In the genomic region with DNA sequence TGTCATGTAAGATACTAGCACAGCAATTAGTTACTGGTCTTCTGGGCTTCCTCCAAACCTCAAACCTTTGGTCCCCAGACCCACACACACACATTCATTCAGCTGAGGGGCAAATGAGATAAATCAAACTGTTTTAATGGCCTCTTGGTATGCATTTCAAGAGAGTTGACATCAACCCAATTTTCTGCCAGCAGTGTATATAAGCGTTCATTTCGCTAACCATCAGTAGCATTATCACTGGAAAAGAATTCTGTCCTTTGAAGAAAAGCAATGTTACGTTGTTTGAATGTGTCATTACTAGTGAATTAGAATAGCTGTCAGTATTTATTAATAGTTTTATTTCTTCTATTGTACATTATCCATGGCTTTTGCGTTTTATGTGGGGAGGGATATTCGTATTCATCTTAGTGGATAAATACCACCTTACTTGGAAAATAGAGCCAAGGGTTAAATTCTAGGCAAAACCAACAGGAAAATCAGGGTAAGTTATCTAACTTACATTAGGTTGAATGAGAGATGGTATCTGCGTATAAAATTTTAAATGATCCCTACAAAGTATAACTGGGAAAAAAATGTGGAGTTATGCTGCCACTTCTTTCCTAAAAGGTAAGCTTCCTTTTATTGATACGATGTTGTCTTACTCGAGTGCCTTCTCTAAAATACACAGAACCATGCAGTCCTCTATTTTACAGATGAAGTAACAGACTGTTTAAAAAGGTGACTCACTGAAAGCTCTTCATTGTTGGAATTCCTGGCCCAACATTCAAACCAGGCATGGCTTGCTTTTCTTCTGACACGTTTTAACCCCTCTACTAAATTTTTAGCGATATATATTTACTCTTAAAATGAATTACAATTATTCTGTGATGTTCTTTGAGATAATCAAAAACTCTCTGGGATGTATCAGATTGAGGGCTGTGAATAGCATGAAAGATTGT, we compare ENCODE assay signal across 8 cellular contexts. TPM values are rescaled to one million over a fixed set of nuclear protein-coding genes. Genes with fewer than 3 reads are reported as not detected.
A peak's percentile ranks its signal among the peaks of the same experiment; 100 is the strongest.
DNase-seq lines count a peak whose midpoint lies in the region; ATAC-seq and TF ChIP-seq lines count a peak whose summit lies in the region.

No MANE protein-coding gene starts in this region.

- H3K4me3 Mint-ChIP-seq in activated naive CD4-positive, alpha-beta T cell treated with anti-CD3 and anti-CD28 coated beads for 36 hours, result peak overlapping the region; percentile 79
- H3K4me3 Mint-ChIP-seq in T-helper 17 cell, result peak overlapping the region; percentile 86

- peaks cover 21% of the 10 kb centered on the region for H3K4me1 Mint-ChIP-seq in activated naive CD4-positive, alpha-beta T cell treated with anti-CD3 and anti-CD28 coated beads for 36 hours (ENCODE audit: low read depth)
- H3K4me1 Mint-ChIP-seq in T-helper 17 cell, result peaks cover 24% of the 10 kb centered on the region

- no peak for ATAC-seq in T-helper 17 cell
- no peak for ATAC-seq in foreskin keratinocyte

- peaks cover 28% of the 10 kb centered on the region for H3K4me1 ChIP-seq in foreskin keratinocyte

- no peak overlapping the region for H3K27ac ChIP-seq in foreskin keratinocyte

- CTCF ChIA-PET in activated naive CD4-positive, alpha-beta T cell treated with anti-CD3 and anti-CD28 coated beads for 36 hours (lab: Charles Lee), result no interaction called here

- H3K36me3 Mint-ChIP-seq in activated naive CD4-positive, alpha-beta T cell treated with anti-CD3 and anti-CD28 coated beads for 36 hours (ENCODE audit: low read depth), result no peaks in the 10 kb centered on the region
- H3K36me3 Mint-ChIP-seq in T-helper 17 cell (ENCODE audit: low read depth), result no peaks in the 10 kb centered on the region

- TF ChIP-seq CTCF in foreskin keratinocyte (conservative IDR thresholded peaks at IDR 0.05) (no peak), GM10266 (IDR thresholded peaks at IDR 0.05; ENCODE audit: control insufficient read depth, insufficient read depth, low read depth, missing control alignments) (no peak)

- H3K9me3 Mint-ChIP-seq in activated naive CD4-positive, alpha-beta T cell treated with anti-CD3 and anti-CD28 coated beads for 36 hours, result no peaks in the 10 kb centered on the region

- intact Hi-C loops in activated naive CD4-positive, alpha-beta T cell treated with anti-CD3 and anti-CD28 coated beads for 36 hours (cut with micrococcal nuclease), result no loop called here

- H3K27ac Mint-ChIP-seq in activated naive CD4-positive, alpha-beta T cell treated with anti-CD3 and anti-CD28 coated beads for 36 hours, result peak overlapping the region; percentile 88
- H3K27ac Mint-ChIP-seq in T-helper 17 cell, result no peak overlapping the region

- DNase-seq in activated naive CD4-positive, alpha-beta T cell treated with anti-CD3 and anti-CD28 coated beads for 36 hours, result no peak
- no peak for DNase-seq in activated naive CD4-positive, alpha-beta T cell treated with anti-CD3 and anti-CD28 coated beads, Interleukin-2, amount 50 U/mL, for 16 hours
- DNase-seq in T-helper 17 cell, result no peak
- peak; percentile 24 to 64 for DNase-seq in foreskin keratinocyte
- peak; percentile 31 for DNase-seq in stromal cell of bone marrow (ENCODE audit: low read depth)
- DNase-seq in GDM1 (lab: John Stamatoyannopoulos, UW), result no peak
- DNase-seq in stimulated activated CD4-positive, alpha-beta T cell treated with anti-CD3 and anti-CD28 coated beads, Interleukin-12 subunit alpha, Interleukin-12 subunit beta, amount 100 ng/mL, for 4 hours, result no peak
- no peak for DNase-seq in GM10266 (ENCODE audit: extremely low spot score)

- no peaks in the 10 kb centered on the region for H3K9me3 ChIP-seq in T-helper 17 cell (ENCODE audit: control insufficient read depth, low read length, poor library complexity, severe bottlenecking)

- H3K27me3 ChIP-seq in foreskin keratinocyte, result no peaks in the 10 kb centered on the region

- H3K27me3 Mint-ChIP-seq in activated naive CD4-positive, alpha-beta T cell treated with anti-CD3 and anti-CD28 coated beads for 36 hours (ENCODE audit: low read depth), result no peaks in the 10 kb centered on the region
- no peaks in the 10 kb centered on the region for H3K27me3 Mint-ChIP-seq in T-helper 17 cell

RNA-seq across cellular contexts. Expression of a gene that starts 2.0 kb away (rescaled TPM):
- total RNA-seq in activated naive CD4-positive, alpha-beta T cell treated with anti-CD3 and anti-CD28 coated beads for 36 hours, result 10 to 100 TPM; 10.1 to 11.0 TPM
- total RNA-seq in T-helper 17 cell (10 to 100 TPM; 41.3 TPM), foreskin keratinocyte (40.4 and 41.4 TPM in 2 replicates)
- 11.1 and 13.4 TPM in 2 replicates for polyA plus RNA-seq in foreskin keratinocyte

Comparison
In these comparisons a context has a peak if more than half of its experiments do, and no peak if none do; other contexts are left out.
1. DNase-seq: peak in foreskin keratinocyte (2 of 2) and stromal cell of bone marrow (single experiment); none in activated naive CD4-positive, alpha-beta T cell treated with anti-CD3 and anti-CD28 coated beads for 36 hours (single experiment), activated naive CD4-positive, alpha-beta T cell treated with anti-CD3 and anti-CD28 coated beads, Interleukin-2, amount 50 U/mL, for 16 hours (single experiment), T-helper 17 cell (0 of 3), GDM1 (single experiment), stimulated activated CD4-positive, alpha-beta T cell treated with anti-CD3 and anti-CD28 coated beads, Interleukin-12 subunit alpha, Interleukin-12 subunit beta, amount 100 ng/mL, for 4 hours (single experiment) and GM10266 (single experiment).